In the genomic region with DNA sequence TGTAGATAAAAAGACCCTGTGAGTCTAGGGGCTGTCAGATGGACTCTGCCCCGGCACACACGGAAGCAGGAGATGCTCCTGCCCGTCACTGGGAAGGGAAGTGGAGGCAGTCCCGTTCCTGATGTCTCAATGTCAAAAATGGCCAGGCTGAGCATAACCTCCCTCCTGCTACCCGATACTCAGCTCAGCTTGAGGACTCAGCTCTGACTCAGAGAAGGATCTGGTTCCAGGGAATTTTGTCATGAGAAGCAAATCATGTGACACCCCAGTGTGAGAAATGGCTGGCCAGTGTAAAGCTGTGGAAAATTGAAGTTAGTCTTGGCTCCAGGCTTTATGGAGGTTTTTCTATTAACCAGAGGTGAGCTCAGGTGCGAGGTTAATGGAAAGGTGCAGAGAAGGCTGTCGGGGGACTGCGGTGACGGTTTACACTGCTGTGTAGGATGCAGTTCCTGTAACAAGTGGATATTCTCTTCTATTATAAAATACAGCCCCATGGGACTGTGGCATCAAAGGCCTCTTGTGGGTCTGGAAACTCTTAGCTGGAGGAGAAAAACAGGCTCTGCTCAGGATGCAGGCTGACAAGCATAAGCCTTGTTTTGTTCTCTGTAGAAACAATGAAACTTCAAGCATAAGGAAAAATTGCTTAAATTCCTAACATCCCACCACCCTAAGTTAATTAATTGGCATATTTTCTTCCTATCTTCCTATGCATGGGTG, we compare ENCODE assay signal across 9 cellular contexts. TPM values are rescaled to one million over a fixed set of nuclear protein-coding genes. Genes with fewer than 3 reads are reported as not detected.
DNase-seq lines count a peak whose midpoint lies in the region; ATAC-seq and TF ChIP-seq lines count a peak whose summit lies in the region.
"Had no signal": no experiment of that assay in that cellular context is flagged by ENCODE, and none has a peak within 500 bp of the region (broad histone marks: within the 10 kb centered on the region; RNA-seq: fewer than 3 reads in every experiment).

No MANE protein-coding gene starts in this region.

- H3K4me3 ChIP-seq in HCT116 (replicated peaks in 1 of 2; ENCODE audit: low read depth in 1 of 2, low read length in 2 of 2) (no peak overlapping the region), WI38 (ENCODE audit: low read depth, low read length) (peak overlapping the region; percentile 46), right atrium auricular region (no peak overlapping the region)

- POLR2A ChIA-PET in HCT116 (lab: Charles Lee), result no interaction called here

- no peak overlapping the region for H3K9ac ChIP-seq in HCT116 (ENCODE audit: low read length)

- no peaks in the 10 kb centered on the region for H3K9me3 Mint-ChIP-seq in endothelial cell (ENCODE audit: unreplicated experiment)
- H3K9me3 Mint-ChIP-seq: IgD-negative memory B cell had no signal

- H3K79me2 ChIP-seq in HCT116 (ENCODE audit: insufficient read depth, low read length), result no peaks in the 10 kb centered on the region

- H3K9me3 ChIP-seq in HCT116 (ENCODE audit: control insufficient read depth in 1 of 2, insufficient read depth in 1 of 2, low read depth in 1 of 2, low read length in 2 of 2), result no peaks in the 10 kb centered on the region
- H3K9me3 ChIP-seq in right atrium auricular region, result no peaks in the 10 kb centered on the region

- ATAC-seq in HCT116 (peak; percentile 92), GM19463 (IDR thresholded peaks at IDR 0.05; ENCODE audit: unreplicated experiment) (no peak), HG03097 (IDR thresholded peaks at IDR 0.05; ENCODE audit: low FRiP score, unreplicated experiment) (no peak)

- TF ChIP-seq CTCF in HCT116 (IDR thresholded peaks at IDR 0.05 in 2 of 3, conservative IDR thresholded peaks at IDR 0.05 in 1 of 3; ENCODE audit: borderline replicate concordance in 1 of 3, insufficient read depth in 1 of 3, low read depth in 2 of 3, low read length in 2 of 3) (no peak), WI38 (IDR thresholded peaks at IDR 0.05; ENCODE audit: low read depth, low read length) (no peak), right atrium auricular region (IDR thresholded peaks at IDR 0.05) (no peak), endothelial cell (IDR thresholded peaks at IDR 0.05; ENCODE audit: unreplicated experiment) (no peak)

- H3K27me3 ChIP-seq in HCT116 (ENCODE audit: insufficient read depth, low read length) (no peaks in the 10 kb centered on the region), right atrium auricular region (no peaks in the 10 kb centered on the region)

- H3K4me1 Mint-ChIP-seq in endothelial cell (ENCODE audit: unreplicated experiment), result no peaks in the 10 kb centered on the region
- H3K4me1 Mint-ChIP-seq: IgD-negative memory B cell had no signal

- CTCF ChIA-PET in HCT116 (lab: Charles Lee), result no interaction called here

- H3K9me2 ChIP-seq in HCT116 (ENCODE audit: insufficient read depth), result no peaks in the 10 kb centered on the region

- H3K27ac ChIP-seq in HCT116 (ENCODE audit: low read depth, low read length) (no peak overlapping the region), right atrium auricular region (no peak overlapping the region)

- H3K36me3 Mint-ChIP-seq in endothelial cell (ENCODE audit: low read depth, unreplicated experiment), result no peaks in the 10 kb centered on the region
- H3K36me3 Mint-ChIP-seq: IgD-negative memory B cell had no signal

- DNase-seq in HCT116 (ENCODE audit: low read depth, low spot score) (peak; percentile 67), right atrium auricular region (ENCODE audit: low spot score) (peak; percentile 63), stromal cell of bone marrow (ENCODE audit: low read depth) (peak; percentile 97), endothelial cell (ENCODE audit: low spot score) (no peak)
- no peak for DNase-seq in stimulated activated CD8-positive, alpha-beta memory T cell treated with anti-CD3 and anti-CD28 coated beads, Interleukin-4, amount 100 ng/mL, for 48 hours

- intact Hi-C loops in HCT116 (cut with micrococcal nuclease), result no loop called here

- no peak for TF ChIP-seq POLR2A in HCT116 (IDR thresholded peaks at IDR 0.05; ENCODE audit: borderline replicate concordance, extremely low read depth, insufficient read depth, insufficient read length)

- peaks cover 6 to 12% of the 10 kb centered on the region in 2 experiments; a peak in 3 of 4 replicates for H3K4me1 ChIP-seq in HCT116 (ENCODE audit: control insufficient read depth in 1 of 2, insufficient read depth in 2 of 2, low read length in 2 of 2)
- peaks cover 0 to 12% of the 10 kb centered on the region in 2 donors for H3K4me1 ChIP-seq in right atrium auricular region

- peak overlapping the region; percentile 67 for H3K4me2 ChIP-seq in HCT116 (ENCODE audit: low read length)

- H3K36me3 ChIP-seq in HCT116 (ENCODE audit: control insufficient read depth in 1 of 2, insufficient read depth in 2 of 2, low read length in 2 of 2) (no peaks in the 10 kb centered on the region), right atrium auricular region (no peaks in the 10 kb centered on the region)

- H3K27me3 Mint-ChIP-seq in endothelial cell (ENCODE audit: unreplicated experiment), result no peaks in the 10 kb centered on the region

- no peaks in the 10 kb centered on the region for H4K20me1 ChIP-seq in HCT116 (ENCODE audit: insufficient read depth)

- H3K4me3 Mint-ChIP-seq in endothelial cell (ENCODE audit: unreplicated experiment), result no peak overlapping the region
- H3K4me3 Mint-ChIP-seq: IgD-negative memory B cell had no signal

- RAD21 ChIA-PET in HCT116 (lab: Charles Lee; ENCODE audit: low non-redundant PET in 1 of 2, low total read pairs in 2 of 2, uncharacterized antibody in 2 of 2, unreplicated experiment in 2 of 2), result no interaction called here

- BruUV-seq in HCT116 (replicated peaks; lab: Mats Ljungman, UMichigan), result no TSS peak

- TF ChIP-seq RAD21 in HCT116 (IDR thresholded peaks at IDR 0.05; ENCODE audit: low read depth), result no peak

- peak overlapping the region; percentile 82 for H2AFZ ChIP-seq in HCT116 (ENCODE audit: low read depth, low read length, poor library complexity, severe bottlenecking)

- H3K27ac Mint-ChIP-seq in endothelial cell (ENCODE audit: unreplicated experiment), result no peak overlapping the region
- H3K27ac Mint-ChIP-seq: IgD-negative memory B cell had no signal

TF ChIP-seq in HCT116, 20 proteins besides CTCF, POLR2A, EP300 and RAD21 (continues in another document):
- no peak for TF ChIP-seq ZNF274 (IDR thresholded peaks at IDR 0.05; ENCODE audit: low read depth, low read length)
- TF ChIP-seq CBX3 (IDR thresholded peaks at IDR 0.05; ENCODE audit: low read depth), result peak; percentile 32; the same call in 1 of the 2 replicates
- TF ChIP-seq TCF7L2 (IDR thresholded peaks at IDR 0.05; ENCODE audit: borderline replicate concordance, extremely low read depth, insufficient read depth, insufficient read length), result no peak
- TF ChIP-seq SP1 (IDR thresholded peaks at IDR 0.05; ENCODE audit: low read depth), result peak; percentile 33; the same call in 1 of the 2 replicates
- TF ChIP-seq ELF1 (IDR thresholded peaks at IDR 0.05; ENCODE audit: borderline replicate concordance, low read depth), result no peak
- TF ChIP-seq, protein P1, sequence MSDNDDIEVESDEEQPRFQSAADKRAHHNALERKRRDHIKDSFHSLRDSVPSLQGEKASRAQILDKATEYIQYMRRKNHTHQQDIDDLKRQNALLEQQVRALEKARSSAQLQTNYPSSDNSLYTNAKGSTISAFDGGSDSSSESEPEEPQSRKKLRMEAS (IDR thresholded peaks at IDR 0.05), result peak; percentile 65; the same call in 1 of the 2 replicates
- no peak for TF ChIP-seq EZH2 (IDR thresholded peaks at IDR 0.05)
- peak; percentile 57 for TF ChIP-seq POLR2AphosphoS5 (IDR thresholded peaks at IDR 0.05; ENCODE audit: low read depth, low read length)
- no peak for TF ChIP-seq SRF (IDR thresholded peaks at IDR 0.05; ENCODE audit: low read depth)
- peak; percentile 78 for TF ChIP-seq YY1 (IDR thresholded peaks at IDR 0.05; ENCODE audit: extremely low read depth, insufficient replicate concordance, low read depth, low read length)
- no peak for TF ChIP-seq EGR1 (IDR thresholded peaks at IDR 0.05; ENCODE audit: low read depth)
- TF ChIP-seq JUND (IDR thresholded peaks at IDR 0.05), result peak; percentile 45; the same call in 1 of the 2 replicates
- TF ChIP-seq, protein P2, sequence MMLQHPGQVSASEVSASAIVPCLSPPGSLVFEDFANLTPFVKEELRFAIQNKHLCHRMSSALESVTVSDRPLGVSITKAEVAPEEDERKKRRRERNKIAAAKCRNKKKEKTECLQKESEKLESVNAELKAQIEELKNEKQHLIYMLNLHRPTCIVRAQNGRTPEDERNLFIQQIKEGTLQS (IDR thresholded peaks at IDR 0.05), result no peak
- no peak for TF ChIP-seq CEBPB (IDR thresholded peaks at IDR 0.05; ENCODE audit: low read depth)
- TF ChIP-seq, protein P3, sequence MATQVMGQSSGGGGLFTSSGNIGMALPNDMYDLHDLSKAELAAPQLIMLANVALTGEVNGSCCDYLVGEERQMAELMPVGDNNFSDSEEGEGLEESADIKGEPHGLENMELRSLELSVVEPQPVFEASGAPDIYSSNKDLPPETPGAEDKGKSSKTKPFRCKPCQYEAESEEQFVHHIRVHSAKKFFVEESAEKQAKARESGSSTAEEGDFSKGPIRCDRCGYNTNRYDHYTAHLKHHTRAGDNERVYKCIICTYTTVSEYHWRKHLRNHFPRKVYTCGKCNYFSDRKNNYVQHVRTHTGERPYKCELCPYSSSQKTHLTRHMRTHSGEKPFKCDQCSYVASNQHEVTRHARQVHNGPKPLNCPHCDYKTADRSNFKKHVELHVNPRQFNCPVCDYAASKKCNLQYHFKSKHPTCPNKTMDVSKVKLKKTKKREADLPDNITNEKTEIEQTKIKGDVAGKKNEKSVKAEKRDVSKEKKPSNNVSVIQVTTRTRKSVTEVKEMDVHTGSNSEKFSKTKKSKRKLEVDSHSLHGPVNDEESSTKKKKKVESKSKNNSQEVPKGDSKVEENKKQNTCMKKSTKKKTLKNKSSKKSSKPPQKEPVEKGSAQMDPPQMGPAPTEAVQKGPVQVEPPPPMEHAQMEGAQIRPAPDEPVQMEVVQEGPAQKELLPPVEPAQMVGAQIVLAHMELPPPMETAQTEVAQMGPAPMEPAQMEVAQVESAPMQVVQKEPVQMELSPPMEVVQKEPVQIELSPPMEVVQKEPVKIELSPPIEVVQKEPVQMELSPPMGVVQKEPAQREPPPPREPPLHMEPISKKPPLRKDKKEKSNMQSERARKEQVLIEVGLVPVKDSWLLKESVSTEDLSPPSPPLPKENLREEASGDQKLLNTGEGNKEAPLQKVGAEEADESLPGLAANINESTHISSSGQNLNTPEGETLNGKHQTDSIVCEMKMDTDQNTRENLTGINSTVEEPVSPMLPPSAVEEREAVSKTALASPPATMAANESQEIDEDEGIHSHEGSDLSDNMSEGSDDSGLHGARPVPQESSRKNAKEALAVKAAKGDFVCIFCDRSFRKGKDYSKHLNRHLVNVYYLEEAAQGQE (IDR thresholded peaks at IDR 0.05; ENCODE audit: low read depth), result no peak

RNA-seq across cellular contexts. Expression of a gene that starts 24.7 kb away (rescaled TPM):
- total RNA-seq in HCT116 (2021; ENCODE audit: unreplicated experiment) (43.8 TPM), right atrium auricular region (10 to 100 TPM; 11.6 to 17.2 TPM), endothelial cell (ENCODE audit: unreplicated experiment) (43.9 TPM)
- 24.8 and 28.5 TPM in 2 replicates for polyA plus RNA-seq in HCT116 (2012)
- polyA plus RNA-seq: IgD-negative memory B cell had no signal

Comparison
In these comparisons a context has a peak if more than half of its experiments do, and no peak if none do; other contexts are left out.
1. DNase-seq: peak in HCT116 (single experiment), right atrium auricular region (single experiment) and stromal cell of bone marrow (single experiment); none in stimulated activated CD8-positive, alpha-beta memory T cell treated with anti-CD3 and anti-CD28 coated beads, Interleukin-4, amount 100 ng/mL, for 48 hours (single experiment) and endothelial cell (single experiment).